ENCODE assay signal across 7 cellular contexts in genomic region chr20:53863039-53863438, GRCh38.
DNase-seq lines count a peak whose midpoint lies in the region; ATAC-seq, FAIRE-seq and TF ChIP-seq lines count a peak whose summit lies in the region.
"Not testable (repeated sequence)": the region's sequence is repeated elsewhere in the genome, so short reads cannot be mapped to it uniquely, and the experiment has no call there.

No MANE protein-coding gene starts in this region.

- H3K27me3 Mint-ChIP-seq in Caco-2 (ENCODE audit: insufficient read depth, unreplicated experiment); T-helper 2 cell treated with Interferon-gamma antibody and Interleukin-4, amounts not matched to agents 5 μg/mL and 100 μg/mL, for 36 hours (ENCODE audit: low read depth); activated CD4-positive, alpha-beta T cell treated with anti-CD3 and anti-CD28 coated beads for 36 hours; activated T-helper 17 cell treated with anti-CD3 and anti-CD28 coated beads, Interleukin-2, amount 50 U/mL, for 72 hours; stimulated activated naive B cell treated with anti-CD40 and anti-IgM and Interleukin-4, amounts not matched to agents 10 μg/mL and 1 μg/mL and 100 μg/mL, for 72 hours: not testable (repeated sequence)

- POLR2A ChIA-PET in Caco-2 (lab: Charles Lee); K562 (lab: Yijun Ruan, JAX): not testable (repeated sequence)
- POLR2A ChIA-PET in activated CD4-positive, alpha-beta T cell treated with anti-CD3 and anti-CD28 coated beads for 36 hours (lab: Charles Lee) = interaction anchor here (1.1 kb wide), 1 partner anchor 240 kb away, joined by 3 read pairs; no protein-coding TSS in a partner anchor

- H3K4me1 ChIP-seq in Caco-2 (peaks cover 42% of the 10 kb centered on the region), parathyroid adenoma (peaks cover 45% of the 10 kb centered on the region)
- not testable (repeated sequence) for H3K4me1 ChIP-seq in K562 (replicated peaks in 1 of 2; ENCODE audit: control insufficient read depth in 2 of 2, insufficient read depth in 2 of 2, low read length in 2 of 2)

- not testable (repeated sequence) for H3K9me1 ChIP-seq in K562 (ENCODE audit: control insufficient read depth, insufficient read depth, low read length)

- not testable (repeated sequence) for H3K9me3 ChIP-seq in Caco-2; K562 (replicated peaks; ENCODE audit: control insufficient read depth, insufficient read depth, low read depth, low read length); parathyroid adenoma (ENCODE audit: control insufficient read depth, low read length)

- BruUV-seq in Caco-2 (replicated peaks; lab: Mats Ljungman, UMichigan); K562 (replicated peaks; lab: Mats Ljungman, UMichigan): not testable (repeated sequence)

- not testable (repeated sequence) for H3K36me3 Mint-ChIP-seq in Caco-2 (ENCODE audit: insufficient read depth, unreplicated experiment); T-helper 2 cell treated with Interferon-gamma antibody and Interleukin-4, amounts not matched to agents 5 μg/mL and 100 μg/mL, for 36 hours (ENCODE audit: low read depth); activated CD4-positive, alpha-beta T cell treated with anti-CD3 and anti-CD28 coated beads for 36 hours (ENCODE audit: low read depth); activated T-helper 17 cell treated with anti-CD3 and anti-CD28 coated beads, Interleukin-2, amount 50 U/mL, for 72 hours (ENCODE audit: low read depth); stimulated activated naive B cell treated with anti-CD40 and anti-IgM and Interleukin-4, amounts not matched to agents 10 μg/mL and 1 μg/mL and 100 μg/mL, for 72 hours

- peaks cover 61% of the 10 kb centered on the region for H3K4me1 Mint-ChIP-seq in Caco-2 (ENCODE audit: low read depth, unreplicated experiment)
- H3K4me1 Mint-ChIP-seq in T-helper 2 cell treated with Interferon-gamma antibody and Interleukin-4, amounts not matched to agents 5 μg/mL and 100 μg/mL, for 36 hours (ENCODE audit: low read depth) = peaks cover 42% of the 10 kb centered on the region
- peaks cover 43% of the 10 kb centered on the region for H3K4me1 Mint-ChIP-seq in activated CD4-positive, alpha-beta T cell treated with anti-CD3 and anti-CD28 coated beads for 36 hours
- peaks cover 38% of the 10 kb centered on the region for H3K4me1 Mint-ChIP-seq in activated T-helper 17 cell treated with anti-CD3 and anti-CD28 coated beads, Interleukin-2, amount 50 U/mL, for 72 hours
- H3K4me1 Mint-ChIP-seq in stimulated activated naive B cell treated with anti-CD40 and anti-IgM and Interleukin-4, amounts not matched to agents 10 μg/mL and 1 μg/mL and 100 μg/mL, for 72 hours = peaks cover 37 to 52% of the 10 kb centered on the region in 2 donors

- CTCF ChIA-PET in Caco-2 (lab: Charles Lee); K562 (lab: Yijun Ruan, JAX; ENCODE audit: low intra/inter-chr PET ratio): not testable (repeated sequence)
- CTCF ChIA-PET in activated CD4-positive, alpha-beta T cell treated with anti-CD3 and anti-CD28 coated beads for 36 hours (lab: Charles Lee) = interaction anchor here (0.6 to 1.3 kb wide), 3 partner anchors 9 to 77 kb away, joined by 3 to 6 read pairs (median 4); no protein-coding TSS in a partner anchor

- not testable (repeated sequence) for FAIRE-seq in K562 (lab: Jason Lieb, UNC)

- H3K27ac Mint-ChIP-seq in Caco-2 (ENCODE audit: unreplicated experiment) = peak overlapping the region; percentile 3
- peak overlapping the region; percentile 62 for H3K27ac Mint-ChIP-seq in T-helper 2 cell treated with Interferon-gamma antibody and Interleukin-4, amounts not matched to agents 5 μg/mL and 100 μg/mL, for 36 hours
- not testable (repeated sequence) for H3K27ac Mint-ChIP-seq in activated CD4-positive, alpha-beta T cell treated with anti-CD3 and anti-CD28 coated beads for 36 hours
- peak overlapping the region; percentile 7 for H3K27ac Mint-ChIP-seq in activated T-helper 17 cell treated with anti-CD3 and anti-CD28 coated beads, Interleukin-2, amount 50 U/mL, for 72 hours
- H3K27ac Mint-ChIP-seq in stimulated activated naive B cell treated with anti-CD40 and anti-IgM and Interleukin-4, amounts not matched to agents 10 μg/mL and 1 μg/mL and 100 μg/mL, for 72 hours = peak overlapping the region; percentile 65

- WGBS in K562 (ENCODE audit: insufficient coverage, low coverage, missing lambda C conversion rate) = 65% methylated on average over 5 of the region's 5 CpGs

- not testable (repeated sequence) for TF ChIP-seq POLR2A in K562 (conservative IDR thresholded peaks at IDR 0.05)

- H3K4me3 ChIP-seq in Caco-2 (ENCODE audit: low read depth, low read length); K562; parathyroid adenoma (ENCODE audit: low read depth, low read length): not testable (repeated sequence)

- H3K27me3 ChIP-seq in Caco-2 (replicated peaks; ENCODE audit: control insufficient read depth, insufficient read depth, low read length); K562 (ENCODE audit: control insufficient read depth in 2 of 2, insufficient read depth in 2 of 2, low read length in 2 of 2); parathyroid adenoma (ENCODE audit: control insufficient read depth, insufficient read depth, low read length): not testable (repeated sequence)

- not testable (repeated sequence) for H3K9ac ChIP-seq in K562 (ENCODE audit: insufficient read depth in 1 of 2, low read depth in 2 of 2, low read length in 2 of 2); parathyroid adenoma

- in situ Hi-C loops in K562 (cut with MboI) = not testable (repeated sequence)

- not testable (repeated sequence) for DNase-seq in Caco-2; T-helper 2 cell treated with Interferon-gamma antibody and Interleukin-4, amounts not matched to agents 5 μg/mL and 100 μg/mL, for 36 hours (ENCODE audit: low spot score); activated CD4-positive, alpha-beta T cell treated with anti-CD3 and anti-CD28 coated beads for 36 hours; K562 (ENCODE audit: extremely low read depth in 1 of 4, low spot score in 3 of 4); stimulated activated naive B cell treated with anti-CD40 and anti-IgM and Interleukin-4, amounts not matched to agents 10 μg/mL and 1 μg/mL and 100 μg/mL, for 72 hours

- intact Hi-C loops in Caco-2 (cut with micrococcal nuclease; ENCODE audit: unreplicated experiment); activated CD4-positive, alpha-beta T cell treated with anti-CD3 and anti-CD28 coated beads for 36 hours (cut with DNase I, micrococcal nuclease): not testable (repeated sequence)
- intact Hi-C loops in K562 (cut with micrococcal nuclease) = loop anchor here (10.0 kb wide), 1 partner anchor 128 kb away; no protein-coding TSS in a partner anchor

- not testable (repeated sequence) for H3K27ac ChIP-seq in K562 (ENCODE audit: extremely low read depth, low read depth, low read length)
- peak overlapping the region; percentile 99 for H3K27ac ChIP-seq in parathyroid adenoma

- TF ChIP-seq EP300 in K562 (IDR thresholded peaks at IDR 0.05; ENCODE audit: low read length) = not testable (repeated sequence)

- not testable (repeated sequence) for TF ChIP-seq CTCF in Caco-2 (IDR thresholded peaks at IDR 0.05; ENCODE audit: insufficient read depth in 1 of 2, low read depth in 1 of 2, low read length in 1 of 2, severe bottlenecking in 1 of 2, unreplicated experiment in 1 of 2); K562 (IDR thresholded peaks at IDR 0.05 in 2 of 3, conservative IDR thresholded peaks at IDR 0.05 in 1 of 3; ENCODE audit: insufficient read depth in 2 of 3, low read depth in 1 of 3, low read length in 3 of 3); parathyroid adenoma (IDR thresholded peaks at IDR 0.05)

- not testable (repeated sequence) for TF ChIP-seq RAD21 in K562 (CRISPR knock-in tag; conservative IDR thresholded peaks at IDR 0.05 in 1 of 2, IDR thresholded peaks at IDR 0.05 in 1 of 2)

- not testable (repeated sequence) for H3K9me3 Mint-ChIP-seq in Caco-2 (ENCODE audit: unreplicated experiment); T-helper 2 cell treated with Interferon-gamma antibody and Interleukin-4, amounts not matched to agents 5 μg/mL and 100 μg/mL, for 36 hours; activated CD4-positive, alpha-beta T cell treated with anti-CD3 and anti-CD28 coated beads for 36 hours (ENCODE audit: low read depth); activated T-helper 17 cell treated with anti-CD3 and anti-CD28 coated beads, Interleukin-2, amount 50 U/mL, for 72 hours; stimulated activated naive B cell treated with anti-CD40 and anti-IgM and Interleukin-4, amounts not matched to agents 10 μg/mL and 1 μg/mL and 100 μg/mL, for 72 hours

- not testable (repeated sequence) for H3K36me3 ChIP-seq in Caco-2 (ENCODE audit: control insufficient read depth, insufficient read depth, low read length); K562 (ENCODE audit: control insufficient read depth, insufficient read depth, low read length); parathyroid adenoma (ENCODE audit: control insufficient read depth, insufficient read depth, low read length)

- not testable (repeated sequence) for H3K4me2 ChIP-seq in K562 (ENCODE audit: insufficient read depth, low read length); parathyroid adenoma (ENCODE audit: low read length)

- not testable (repeated sequence) for H3K4me3 Mint-ChIP-seq in Caco-2 (ENCODE audit: unreplicated experiment); T-helper 2 cell treated with Interferon-gamma antibody and Interleukin-4, amounts not matched to agents 5 μg/mL and 100 μg/mL, for 36 hours; activated CD4-positive, alpha-beta T cell treated with anti-CD3 and anti-CD28 coated beads for 36 hours; activated T-helper 17 cell treated with anti-CD3 and anti-CD28 coated beads, Interleukin-2, amount 50 U/mL, for 72 hours; stimulated activated naive B cell treated with anti-CD40 and anti-IgM and Interleukin-4, amounts not matched to agents 10 μg/mL and 1 μg/mL and 100 μg/mL, for 72 hours

- H4K20me1 ChIP-seq in K562 (replicated peaks; ENCODE audit: control insufficient read depth, insufficient read depth, low read length) = not testable (repeated sequence)

- not testable (repeated sequence) for H3K79me2 ChIP-seq in K562 (ENCODE audit: control insufficient read depth, insufficient read depth, low read length); parathyroid adenoma

- peak; percentile 56 for ATAC-seq in activated CD4-positive, alpha-beta T cell treated with anti-CD3 and anti-CD28 coated beads for 36 hours
- ATAC-seq in activated T-helper 17 cell treated with anti-CD3 and anti-CD28 coated beads, Interleukin-2, amount 50 U/mL, for 72 hours (replicated peaks) = peak; percentile 58
- not testable (repeated sequence) for ATAC-seq in K562; stimulated activated naive B cell treated with anti-CD40 and anti-IgM and Interleukin-4, amounts not matched to agents 10 μg/mL and 1 μg/mL and 100 μg/mL, for 72 hours (replicated peaks)

- H2AFZ ChIP-seq in K562 (ENCODE audit: low read depth, low read length) = not testable (repeated sequence)
- peak overlapping the region; percentile 1 for H2AFZ ChIP-seq in parathyroid adenoma
